1 cellular context compared by ENCODE assay signal in genomic region chr20:46021361-46022359, GRCh38.
A peak's percentile ranks its signal among the peaks of the same experiment; 100 is the strongest.
TF ChIP-seq lines count a peak whose summit lies in the region.

No MANE protein-coding gene starts in this region.

TF ChIP-seq in K562, 482 proteins besides CTCF, POLR2A, EP300 and RAD21 (continued from another document and continues in another):
- TF ChIP-seq CREB1 (IDR thresholded peaks at IDR 0.05) (peak; percentile 66), CREB1 (CRISPR knock-in tag; IDR thresholded peaks at IDR 0.05) (peak; percentile 67; the same call in 1 of the 2 replicates), SUPT5H (IDR thresholded peaks at IDR 0.05) (0 out of 2 replicates have a peak, but pooled peaks have one; percentile 41), SRSF3 (IDR thresholded peaks at IDR 0.05; ENCODE audit: insufficient read depth, low read length) (no peak), PATZ1 (CRISPR knock-in tag; IDR thresholded peaks at IDR 0.05; ENCODE audit: borderline replicate concordance) (no peak), ZNF408 (CRISPR knock-in tag; IDR thresholded peaks at IDR 0.05; ENCODE audit: low read depth) (no peak), ZNF347 (CRISPR knock-in tag; IDR thresholded peaks at IDR 0.05; ENCODE audit: low read depth) (no peak), MNT (conservative IDR thresholded peaks at IDR 0.05) (peak in 1 of 2 experiments; percentile 52; a peak in 3 of 4 replicates), RB1 (IDR thresholded peaks at IDR 0.05; ENCODE audit: low read depth) (no peak; the same call in 1 of the 2 replicates), HDAC2 (IDR thresholded peaks at IDR 0.05) (0 out of 2 replicates have a peak, but pooled peaks have one; percentile 33), HDAC1 (IDR thresholded peaks at IDR 0.05) (peak in 1 of 2 experiments; percentile 49; a peak in 2 of 4 replicates), HOXB6 (CRISPR knock-in tag; IDR thresholded peaks at IDR 0.05; ENCODE audit: borderline replicate concordance) (no peak), ZBTB2 (IDR thresholded peaks at IDR 0.05) (no peak), ELF1 (tag; IDR thresholded peaks at IDR 0.05) (peak; percentile 57; the same call in 1 of the 2 replicates), E2F1 (CRISPR knock-in tag; IDR thresholded peaks at IDR 0.05) (no peak), HMGXB4 (CRISPR knock-in tag; IDR thresholded peaks at IDR 0.05) (no peak), NR2F6 (CRISPR knock-in tag; IDR thresholded peaks at IDR 0.05) (no peak), CREB3 (tag; conservative IDR thresholded peaks at IDR 0.05; ENCODE audit: low read depth) (no peak), ZNF740 (CRISPR knock-in tag; IDR thresholded peaks at IDR 0.05) (no peak), ZNF740 (tag; IDR thresholded peaks at IDR 0.05) (no peak), NR2C2 (CRISPR knock-in tag; IDR thresholded peaks at IDR 0.05) (no peak), NR2C2 (tag; IDR thresholded peaks at IDR 0.05) (peak; percentile 76), TCF3 (CRISPR knock-in tag; IDR thresholded peaks at IDR 0.05) (no peak), ZNF280A (IDR thresholded peaks at IDR 0.05; ENCODE audit: low read depth, partially characterized antibody) (no peak), ESRRB (CRISPR knock-in tag; IDR thresholded peaks at IDR 0.05; ENCODE audit: borderline replicate concordance) (no peak), THRAP3 (IDR thresholded peaks at IDR 0.05; ENCODE audit: borderline replicate concordance) (0 out of 2 replicates have a peak, but pooled peaks have one; percentile 52), TEAD1 (CRISPR knock-in tag; IDR thresholded peaks at IDR 0.05) (no peak), FOXM1 (IDR thresholded peaks at IDR 0.05; ENCODE audit: low read depth) (peak; percentile 67), FOXM1 (CRISPR knock-in tag; IDR thresholded peaks at IDR 0.05; ENCODE audit: low read depth) (no peak), NR2C1 (IDR thresholded peaks at IDR 0.05) (peak; percentile 70), NR2C1 (tag; IDR thresholded peaks at IDR 0.05) (peak; percentile 56; the same call in 1 of the 2 replicates), ZNF398 (CRISPR knock-in tag; IDR thresholded peaks at IDR 0.05) (no peak), STAT6 (CRISPR knock-in tag; IDR thresholded peaks at IDR 0.05) (no peak), GABPB1 (CRISPR knock-in tag; IDR thresholded peaks at IDR 0.05) (no peak), TOE1 (IDR thresholded peaks at IDR 0.05; ENCODE audit: borderline replicate concordance) (peak; percentile 90), TOE1 (CRISPR knock-in tag; IDR thresholded peaks at IDR 0.05; ENCODE audit: borderline replicate concordance, low read depth) (no peak), USF2 (CRISPR knock-in tag; IDR thresholded peaks at IDR 0.05) (no peak), KDM1A (IDR thresholded peaks at IDR 0.05) (peak in 1 of 2 experiments; percentile 68; a peak in 3 of 4 replicates), NFE2 (IDR thresholded peaks at IDR 0.05; ENCODE audit: low read depth) (no peak), ID3 (CRISPR knock-in tag; IDR thresholded peaks at IDR 0.05) (no peak), ID3 (tag; IDR thresholded peaks at IDR 0.05) (no peak), ZZZ3 (IDR thresholded peaks at IDR 0.05) (no peak), NEUROD1 (IDR thresholded peaks at IDR 0.05; ENCODE audit: borderline replicate concordance, low read depth, low read length, partially characterized antibody) (peak; percentile 48), E2F6 (IDR thresholded peaks at IDR 0.05; ENCODE audit: borderline replicate concordance in 1 of 2, extremely low read depth in 1 of 2, insufficient read depth in 1 of 2, insufficient read length in 1 of 2, low read depth in 1 of 2, low read length in 1 of 2, poor library complexity in 1 of 2, severe bottlenecking in 1 of 2) (no peak)
